Comparison of ENCODE assay signal across 1 cellular context in genomic region chr6:28947067-28947765, GRCh38.
TF ChIP-seq lines count a peak whose summit lies in the region.

No MANE protein-coding gene starts in this region.

TF ChIP-seq in HepG2, 621 proteins besides CTCF, POLR2A, EP300 and RAD21 (continued from another document):
- no peak for TF ChIP-seq ZNF503 (CRISPR knock-in tag; IDR thresholded peaks at IDR 0.05)
